14 cellular contexts compared by ENCODE assay signal in the genomic region with DNA sequence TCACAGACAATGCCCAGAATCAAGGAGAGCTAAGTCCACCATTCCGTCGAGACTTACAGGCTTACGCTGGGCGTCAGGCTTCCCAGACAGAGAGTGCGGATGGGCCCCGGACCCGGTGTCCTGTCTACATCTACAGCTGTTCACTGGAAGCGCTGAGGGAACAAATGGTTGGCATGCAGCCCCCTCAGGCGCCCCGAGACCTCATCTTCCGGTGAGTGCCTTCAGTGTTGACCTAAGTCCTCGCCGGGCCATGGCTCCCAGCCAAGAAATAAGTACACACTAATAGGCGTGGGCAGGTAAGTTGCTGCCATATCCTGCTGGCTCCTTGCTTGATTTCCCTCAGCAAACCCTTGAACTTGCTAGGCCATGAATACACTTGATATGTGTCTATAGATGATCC.
"Had no signal": no experiment of that assay in that cellular context is flagged by ENCODE, and none has a peak within 500 bp of the region (broad histone marks: within the 10 kb centered on the region; RNA-seq: fewer than 3 reads in every experiment).

No MANE protein-coding gene starts in this region.

- H3K9me3 ChIP-seq: left ventricle myocardium inferior, thoracic aorta had no signal

- H3K27ac ChIP-seq: dorsolateral prefrontal cortex, left ventricle myocardium inferior, thoracic aorta had no signal

- DNase-seq: activated CD4-positive, alpha-beta T cell treated with anti-CD3 and anti-CD28 coated beads for 48 hours; activated CD8-positive, alpha-beta memory T cell treated with anti-CD3 and anti-CD28 coated beads, Interleukin-2, amount 50 U/mL, for 4 hours; activated CD8-positive, alpha-beta T cell treated with anti-CD3 and anti-CD28 coated beads for 36 hours; activated gamma-delta T cell; activated T-cell treated with anti-CD3 and anti-CD28 coated beads, Interleukin-2, amount 50 U/mL, for 72 hours; left ventricle myocardium inferior; mesendoderm; natural killer cell; right cardiac atrium; T-helper 17 cell had no signal

- ATAC-seq: activated CD8-positive, alpha-beta T cell treated with anti-CD3 and anti-CD28 coated beads for 36 hours; activated naive CD4-positive, alpha-beta T cell treated with anti-CD3 and anti-CD28 coated beads, Interleukin-2, amount 50 U/mL, for 72 hours; activated T-cell treated with anti-CD3 and anti-CD28 coated beads, Interleukin-2, amount 50 U/mL, for 72 hours; natural killer cell; right cardiac atrium; T-helper 17 cell; WTC11 had no signal

- H3K4me1 ChIP-seq: left ventricle myocardium inferior had no signal

- H3K4me3 ChIP-seq: dorsolateral prefrontal cortex, left ventricle myocardium inferior, thoracic aorta had no signal

- H3K27me3 ChIP-seq: dorsolateral prefrontal cortex had no signal
